Comparison of ENCODE assay signal across 30 cellular contexts in genomic region chr1:211620097-211620496, GRCh38. TPM values are rescaled to one million over a fixed set of nuclear protein-coding genes. Genes with fewer than 3 reads are reported as not detected.
"Had no signal": no experiment of that assay in that cellular context is flagged by ENCODE, and none has a peak within 500 bp of the region (broad histone marks: within the 10 kb centered on the region; RNA-seq: fewer than 3 reads in every experiment).

No MANE protein-coding gene starts in this region.

- H3K4me1 ChIP-seq: adrenal gland, thyroid gland had no signal

- H3K27ac Mint-ChIP-seq: activated CD8-positive, alpha-beta T cell treated with anti-CD3 and anti-CD28 coated beads, Interleukin-2, amount 10 ng/mL, durations not matched to agents 7 days and 5 days; activated T-helper 1 cell treated with anti-CD3 and anti-CD28 coated beads, Interleukin-12 subunit alpha, Interleukin-12 subunit beta, Interleukin-2, Interleukin-4 antibody, amounts not matched to agents 30 ng/mL and 10 ng/mL and 1 ng/mL, durations not matched to agents 14 hours and 24 hours and 36 hours; effector memory CD8-positive, alpha-beta T cell; mesothelial cell of epicardium; natural killer cell treated with Interleukin-12 subunit alpha and Interleukin-12 subunit beta and Interleukin-15 and Interleukin-18, amount 100 ng/mL, for 72 hours; T-cell; T-helper 2 cell treated with Interferon-gamma antibody and Interleukin-4, amounts not matched to agents 5 μg/mL and 100 μg/mL, for 36 hours had no signal

- H3K36me3 Mint-ChIP-seq: mesothelial cell of epicardium; natural killer cell treated with Interleukin-12 subunit alpha and Interleukin-12 subunit beta and Interleukin-15 and Interleukin-18, amount 100 ng/mL, for 72 hours; T-cell had no signal

- H3K9me3 Mint-ChIP-seq: activated T-helper 1 cell treated with anti-CD3 and anti-CD28 coated beads, Interleukin-12 subunit alpha, Interleukin-12 subunit beta, Interleukin-2, Interleukin-4 antibody, amounts not matched to agents 30 ng/mL and 10 ng/mL and 1 ng/mL, durations not matched to agents 14 hours and 24 hours and 36 hours; central memory CD8-positive, alpha-beta T cell; effector memory CD8-positive, alpha-beta T cell; mesothelial cell of epicardium; natural killer cell treated with Interleukin-12 subunit alpha and Interleukin-12 subunit beta and Interleukin-15 and Interleukin-18, amount 100 ng/mL, for 72 hours; T-cell; T-helper 2 cell treated with Interferon-gamma antibody and Interleukin-4, amounts not matched to agents 5 μg/mL and 100 μg/mL, for 36 hours had no signal

- H3K4me3 Mint-ChIP-seq: activated CD8-positive, alpha-beta T cell treated with anti-CD3 and anti-CD28 coated beads, Interleukin-2, amount 10 ng/mL, durations not matched to agents 7 days and 5 days; activated T-helper 1 cell treated with anti-CD3 and anti-CD28 coated beads, Interleukin-12 subunit alpha, Interleukin-12 subunit beta, Interleukin-2, Interleukin-4 antibody, amounts not matched to agents 30 ng/mL and 10 ng/mL and 1 ng/mL, durations not matched to agents 14 hours and 24 hours and 36 hours; central memory CD8-positive, alpha-beta T cell; effector memory CD8-positive, alpha-beta T cell; mesothelial cell of epicardium; natural killer cell treated with Interleukin-12 subunit alpha and Interleukin-12 subunit beta and Interleukin-15 and Interleukin-18, amount 100 ng/mL, for 72 hours; T-cell; T-helper 2 cell treated with Interferon-gamma antibody and Interleukin-4, amounts not matched to agents 5 μg/mL and 100 μg/mL, for 36 hours had no signal

- H3K27ac ChIP-seq: adrenal gland, ascending aorta, brain microvascular endothelial cell, gastroesophageal sphincter, thyroid gland, VCaP had no signal

- H3K36me3 ChIP-seq: adrenal gland, ascending aorta, brain microvascular endothelial cell, gastroesophageal sphincter, thyroid gland had no signal

- H3K4me3 ChIP-seq: adrenal gland, ascending aorta, gastroesophageal sphincter, thyroid gland had no signal

- FAIRE-seq: colon, endothelial cell of umbilical vein had no signal

- DNase-seq: activated CD4-positive, alpha-beta T cell treated with anti-CD3 and anti-CD28 coated beads, Interleukin-2, amount 50 U/mL, for 1 hour; activated CD4-positive, CD25-positive, alpha-beta regulatory T cell treated with anti-CD3 and anti-CD28 coated beads, Interleukin-2, amount 50 U/mL, for 72 hours; activated CD8-positive, alpha-beta T cell treated with anti-CD3 and anti-CD28 coated beads, Interleukin-2, amount 10 ng/mL, durations not matched to agents 7 days and 5 days; activated gamma-delta T cell; activated naive CD4-positive, alpha-beta T cell treated with anti-CD3 and anti-CD28 coated beads, Interleukin-2, amount 50 U/mL, for 16 hours; adrenal gland; brain microvascular endothelial cell; effector memory CD8-positive, alpha-beta T cell; head of caudate nucleus; hypothalamus; left ventricle myocardium superior; mammary epithelial cell; nucleus accumbens; stimulated activated CD4-positive, alpha-beta T cell treated with anti-CD3 and anti-CD28 coated beads, Interleukin-2, amount 100 ng/mL, for 48 hours; stimulated activated naive CD4-positive, alpha-beta T cell treated with Interleukin-2 at 50 U/mL for 16 hours; substantia nigra; T-cell; thyroid gland had no signal

- H3K27me3 ChIP-seq: adrenal gland, ascending aorta, brain microvascular endothelial cell, gastroesophageal sphincter, thyroid gland had no signal

- H3K27me3 Mint-ChIP-seq: central memory CD8-positive, alpha-beta T cell; effector memory CD8-positive, alpha-beta T cell; natural killer cell treated with Interleukin-12 subunit alpha and Interleukin-12 subunit beta and Interleukin-15 and Interleukin-18, amount 100 ng/mL, for 72 hours; T-cell had no signal

- H3K4me1 Mint-ChIP-seq: central memory CD8-positive, alpha-beta T cell had no signal

- ATAC-seq: activated CD8-positive, alpha-beta T cell treated with anti-CD3 and anti-CD28 coated beads, Interleukin-2, amount 10 ng/mL, durations not matched to agents 7 days and 5 days; effector memory CD8-positive, alpha-beta T cell; esophagus mucosa; gastroesophageal sphincter; left ventricle myocardium superior; T-cell had no signal

- H3K9me3 ChIP-seq: adrenal gland, ascending aorta, gastroesophageal sphincter, thyroid gland had no signal

RNA-seq across cellular contexts. Expression of gene NEK2, which starts 55.3 kb away (rescaled TPM):
- total RNA-seq: ascending aorta, ureter had no signal
